In genomic region chr17:77572065-77572601, GRCh38 we compare ENCODE assay signal across 9 cellular contexts.
DNase-seq lines count a peak whose midpoint lies in the region; ATAC-seq, FAIRE-seq and TF ChIP-seq lines count a peak whose summit lies in the region.
"Had no signal": no experiment of that assay in that cellular context is flagged by ENCODE, and none has a peak within 500 bp of the region (broad histone marks: within the 10 kb centered on the region; RNA-seq: fewer than 3 reads in every experiment).

No MANE protein-coding gene starts in this region.

- DNase-seq in BE2C = no peak
- DNase-seq in H1 (ENCODE audit: low read depth in 1 of 2, low spot score in 2 of 2) = peak in 1 of 2 experiments; percentile 52
- DNase-seq in naive B cell = no peak
- no peak for DNase-seq in activated gamma-delta T cell (lab: John Stamatoyannopoulos, UW)
- DNase-seq in GM19238 (ENCODE audit: insufficient read length, low spot score) = no peak
- DNase-seq in type B pancreatic cell (ENCODE audit: extremely low spot score, unreplicated experiment) = no peak

- H4K91ac ChIP-seq in H1 (replicated peaks; ENCODE audit: insufficient read length, low read length) = no peak overlapping the region

- peak overlapping the region; percentile 56 for H3K4me3 ChIP-seq in BE2C (ENCODE audit: low read depth, low read length)
- peak overlapping the region; percentile 68 for H3K4me3 ChIP-seq in Loucy (ENCODE audit: low read length, poor library complexity, severe bottlenecking)
- H3K4me3 ChIP-seq in H1 (ENCODE audit: extremely low read depth in 1 of 4, insufficient read depth in 2 of 4, low read depth in 3 of 4, low read length in 4 of 4) = no peak overlapping the region
- H3K4me3 ChIP-seq: pancreas had no signal

- no peak overlapping the region for H2BK120ac ChIP-seq in H1 (replicated peaks; ENCODE audit: low read depth, low read length)

- no peaks in the 10 kb centered on the region for H3K9me2 ChIP-seq in Loucy (replicated peaks; ENCODE audit: low read depth, low read length)

- H3K4ac ChIP-seq in H1 (replicated peaks; ENCODE audit: insufficient read length, low read depth, low read length) = no peak overlapping the region

- H3F3A ChIP-seq in Loucy (ENCODE audit: low read depth) = peaks cover 39% of the 10 kb centered on the region

- H3K27ac Mint-ChIP-seq in naive B cell (peak overlapping the region in 2 of 6 donors; percentile 24 to 44), type B pancreatic cell (no peak overlapping the region)

- TF ChIP-seq RAD21 in H1 (IDR thresholded peaks at IDR 0.05 in 1 of 2, conservative IDR thresholded peaks at IDR 0.05 in 1 of 2; ENCODE audit: low read depth in 2 of 2, low read length in 2 of 2) = peak; percentile 21 to 22; a peak in 2 of 4 replicates

- H3K79me1 ChIP-seq in H1 (ENCODE audit: low read depth, low read length) = no peaks in the 10 kb centered on the region

- no peak overlapping the region for H3K27ac ChIP-seq in H1 (ENCODE audit: low read depth, low read length)
- H3K27ac ChIP-seq: pancreas had no signal

- TF ChIP-seq POLR2A in H1 (IDR thresholded peaks at IDR 0.05; ENCODE audit: control extremely low read depth in 1 of 2, low read depth in 2 of 2, low read length in 2 of 2) = no peak

- CTCF ChIA-PET in H1 (lab: Charles Lee; ENCODE audit: partially characterized antibody) = interaction anchor here (0.6 to 1.6 kb wide), 6 partner anchors 9 to 527 kb away, joined by 3 to 5 read pairs (median 4); no protein-coding TSS in a partner anchor

- H3K79me2 ChIP-seq in Loucy (ENCODE audit: insufficient read depth, low read length) (no peaks in the 10 kb centered on the region), H1 (ENCODE audit: control insufficient read depth in 1 of 2, insufficient read depth in 2 of 2, low read length in 2 of 2) (no peaks in the 10 kb centered on the region)

- TF ChIP-seq CTCF in BE2C (IDR thresholded peaks at IDR 0.05; ENCODE audit: low read depth, low read length) (no peak; the same call in none of the 2 replicates), Loucy (conservative IDR thresholded peaks at IDR 0.05; ENCODE audit: low read length) (no peak), H1 (IDR thresholded peaks at IDR 0.05; ENCODE audit: control extremely low read depth in 1 of 3, insufficient read depth in 1 of 3, low read depth in 1 of 3, low read length in 3 of 3) (peak in 2 of 3 experiments; percentile 26 to 34; a peak in 2 of 4 replicates), type B pancreatic cell (conservative IDR thresholded peaks at IDR 0.05) (no peak)

- H3K36me3 Mint-ChIP-seq in naive B cell (no peaks in the 10 kb centered on the region), type B pancreatic cell (no peaks in the 10 kb centered on the region)

- H3K4me1 Mint-ChIP-seq in naive B cell = peaks cover 12 to 33% (median 16%) of the 10 kb centered on the region in 3 donors
- peaks cover 9% of the 10 kb centered on the region for H3K4me1 Mint-ChIP-seq in type B pancreatic cell (ENCODE audit: unreplicated experiment)

- H2BK15ac ChIP-seq in H1 (ENCODE audit: low read length) = no peak overlapping the region

- no peak overlapping the region for H4K5ac ChIP-seq in H1 (ENCODE audit: insufficient read length, low read depth, low read length)

- WGBS in H1 (ENCODE audit: extremely low coverage in 1 of 2, insufficient coverage in 1 of 2, insufficient read length in 1 of 2, insufficient replicate concordance in 2 of 2, low coverage in 1 of 2, low lambda C conversion rate in 2 of 2, missing lambda C conversion rate in 1 of 2), 2 experiments = 71% methylated on average over 15 of the region's 15 CpGs; no CpG with 5 or more reads in 1 of the 2 experiments

- no peak overlapping the region for H2AK5ac ChIP-seq in H1 (ENCODE audit: low read depth, low read length)

- FAIRE-seq in H1 (lab: Jason Lieb, UNC) = no peak
- FAIRE-seq: pancreas had no signal

- H4K8ac ChIP-seq in H1 (ENCODE audit: extremely low read depth, insufficient read depth, low read length) = no peak overlapping the region

- H3K23me2 ChIP-seq in H1 (ENCODE audit: low read depth, low read length) = no peaks in the 10 kb centered on the region

- no peak overlapping the region for H3K18ac ChIP-seq in H1 (ENCODE audit: extremely low read depth, low read length)

- H2AFZ ChIP-seq in Loucy (ENCODE audit: low read length) (no peak overlapping the region), H1 (ENCODE audit: low read length) (no peak overlapping the region)

- no peak overlapping the region for H3K56ac ChIP-seq in H1 (replicated peaks; ENCODE audit: insufficient read length, low read depth, low read length)

- H3K9ac ChIP-seq in Loucy (ENCODE audit: low read depth, low read length, poor library complexity, severe bottlenecking) (peak overlapping the region; percentile 90), H1 (replicated peaks in 1 of 4; ENCODE audit: extremely low read depth in 1 of 4, low read depth in 3 of 4, low read length in 3 of 4) (no peak overlapping the region)

- H3K4me3 Mint-ChIP-seq in naive B cell (peak overlapping the region in 7 of 8 donors; percentile 62 to 82 (median 72)), type B pancreatic cell (no peak overlapping the region)

- H3K4me2 ChIP-seq in Loucy (ENCODE audit: low read depth, low read length, poor library complexity, severe bottlenecking) = peak overlapping the region; percentile 89
- H3K4me2 ChIP-seq in H1 (ENCODE audit: insufficient read depth in 1 of 2, low read depth in 2 of 2, low read length in 2 of 2) = peak overlapping the region in 1 of 2 experiments; percentile 10; a peak in 1 of 4 replicates

- H3K9me3 ChIP-seq in BE2C = no peaks in the 10 kb centered on the region
- no peaks in the 10 kb centered on the region for H3K9me3 ChIP-seq in Loucy (ENCODE audit: insufficient read depth, low read depth, low read length)
- H3K9me3 ChIP-seq in H1 (ENCODE audit: insufficient read depth in 2 of 2, low read depth in 1 of 2, low read length in 1 of 2) = no peaks in the 10 kb centered on the region
- H3K9me3 ChIP-seq: pancreas had no signal

- H3K9me3 Mint-ChIP-seq in naive B cell = no peaks in the 10 kb centered on the region
- no peaks in the 10 kb centered on the region for H3K9me3 Mint-ChIP-seq in type B pancreatic cell

- H3K27me3 Mint-ChIP-seq in naive B cell = peaks cover 28 to 58% (median 41%) of the 10 kb centered on the region in 3 donors
- H3K27me3 Mint-ChIP-seq in type B pancreatic cell = peaks cover 29% of the 10 kb centered on the region

- ATAC-seq in naive B cell (ENCODE audit: low read depth in 2 of 2) (peak; percentile 52 to 54), GM21825 (IDR thresholded peaks at IDR 0.05; ENCODE audit: unreplicated experiment) (no peak)
- ATAC-seq: pancreas had no signal

- 0 out of 2 replicates have a peak overlapping the region, but pooled peaks have one; percentile 62 for H2BK20ac ChIP-seq in H1 (ENCODE audit: low read length)

- POLR2A ChIA-PET in H1 (lab: Charles Lee; ENCODE audit: partially characterized antibody) = interaction anchor here (0.9 to 1.2 kb wide), 2 partner anchors 9 to 29 kb away, joined by 3 read pairs; no protein-coding TSS in a partner anchor

- no peaks in the 10 kb centered on the region for H3K36me3 ChIP-seq in BE2C
- no peaks in the 10 kb centered on the region for H3K36me3 ChIP-seq in Loucy (ENCODE audit: insufficient read depth, low read length)
- no peaks in the 10 kb centered on the region for H3K36me3 ChIP-seq in H1 (ENCODE audit: control insufficient read depth in 2 of 4, insufficient read depth in 4 of 4, low read length in 3 of 4)
- H3K36me3 ChIP-seq: pancreas had no signal

- no peaks in the 10 kb centered on the region for H3K27me3 ChIP-seq in BE2C
- H3K27me3 ChIP-seq in Loucy (ENCODE audit: insufficient read depth, low read length, poor library complexity, severe bottlenecking) = no peaks in the 10 kb centered on the region
- peaks cover 0 to 4% (median 0%) of the 10 kb centered on the region in 4 experiments; a peak in 2 of 7 replicates for H3K27me3 ChIP-seq in H1 (replicated peaks in 1 of 4; ENCODE audit: control insufficient read depth in 3 of 4, extremely low read depth in 1 of 4, insufficient read depth in 3 of 4, low read length in 3 of 4)

- H3K14ac ChIP-seq in H1 (ENCODE audit: insufficient read length) = no peak overlapping the region

- H2BK5ac ChIP-seq in H1 (ENCODE audit: low read depth, low read length) = no peak overlapping the region

- no peak overlapping the region for H3K23ac ChIP-seq in H1 (ENCODE audit: insufficient read length)

- no peaks in the 10 kb centered on the region for H4K20me1 ChIP-seq in Loucy (ENCODE audit: insufficient read depth, low read length, poor library complexity, severe bottlenecking)
- no peaks in the 10 kb centered on the region for H4K20me1 ChIP-seq in H1 (replicated peaks in 1 of 2; ENCODE audit: control insufficient read depth in 1 of 2, insufficient read depth in 2 of 2, low read length in 2 of 2)

- TF ChIP-seq EP300 in H1 (IDR thresholded peaks at IDR 0.05; ENCODE audit: borderline replicate concordance in 1 of 2, low read depth in 2 of 2, low read length in 2 of 2) = no peak

- peaks cover 8% of the 10 kb centered on the region; the same call in 1 of the 2 replicates for H3K4me1 ChIP-seq in BE2C
- H3K4me1 ChIP-seq in Loucy (ENCODE audit: insufficient read depth, low read length, poor library complexity, severe bottlenecking) = peaks cover 74% of the 10 kb centered on the region
- H3K4me1 ChIP-seq in H1 (replicated peaks in 1 of 4; ENCODE audit: control insufficient read depth in 3 of 4, insufficient read depth in 4 of 4, low read length in 3 of 4) = peaks cover 0 to 11% (median 7%) of the 10 kb centered on the region in 4 experiments; a peak in 6 of 7 replicates
- H3K4me1 ChIP-seq: pancreas had no signal

- no peak overlapping the region; the same call in 1 of the 2 replicates for H2BK12ac ChIP-seq in H1 (ENCODE audit: low read depth, low read length)

TF ChIP-seq in H1, 55 proteins besides CTCF, POLR2A, EP300 and RAD21 (continues in another document):
- no peak for TF ChIP-seq MAFK (IDR thresholded peaks at IDR 0.05; ENCODE audit: low read depth, low read length)
- TF ChIP-seq BCL11A (IDR thresholded peaks at IDR 0.05; ENCODE audit: low read depth in 2 of 2, low read length in 2 of 2) = no peak
- TF ChIP-seq RXRA (IDR thresholded peaks at IDR 0.05; ENCODE audit: insufficient read depth, low read depth, low read length) = no peak
- TF ChIP-seq SP2 (IDR thresholded peaks at IDR 0.05; ENCODE audit: low read length) = no peak
- TF ChIP-seq TCF12 (IDR thresholded peaks at IDR 0.05; ENCODE audit: low read depth, low read length) = no peak
- TF ChIP-seq JUN (IDR thresholded peaks at IDR 0.05; ENCODE audit: low read depth, low read length) = no peak
- TF ChIP-seq TAF7 (optimal IDR thresholded peaks at IDR 0.05; ENCODE audit: borderline replicate concordance, low read depth, low read length) = no peak

Comparison
In these comparisons a context has a peak if more than half of its experiments do, and no peak if none do; other contexts are left out.
1. H3K4me3 ChIP-seq: peak in BE2C (single experiment) and Loucy (single experiment); none in H1 (0 of 4).
2. CTCF ChIP-seq: peak in H1 (2 of 3); none in BE2C (single experiment), Loucy (single experiment) and type B pancreatic cell (single experiment).